Comparison of ENCODE assay signal across 8 cellular contexts in the genomic region with DNA sequence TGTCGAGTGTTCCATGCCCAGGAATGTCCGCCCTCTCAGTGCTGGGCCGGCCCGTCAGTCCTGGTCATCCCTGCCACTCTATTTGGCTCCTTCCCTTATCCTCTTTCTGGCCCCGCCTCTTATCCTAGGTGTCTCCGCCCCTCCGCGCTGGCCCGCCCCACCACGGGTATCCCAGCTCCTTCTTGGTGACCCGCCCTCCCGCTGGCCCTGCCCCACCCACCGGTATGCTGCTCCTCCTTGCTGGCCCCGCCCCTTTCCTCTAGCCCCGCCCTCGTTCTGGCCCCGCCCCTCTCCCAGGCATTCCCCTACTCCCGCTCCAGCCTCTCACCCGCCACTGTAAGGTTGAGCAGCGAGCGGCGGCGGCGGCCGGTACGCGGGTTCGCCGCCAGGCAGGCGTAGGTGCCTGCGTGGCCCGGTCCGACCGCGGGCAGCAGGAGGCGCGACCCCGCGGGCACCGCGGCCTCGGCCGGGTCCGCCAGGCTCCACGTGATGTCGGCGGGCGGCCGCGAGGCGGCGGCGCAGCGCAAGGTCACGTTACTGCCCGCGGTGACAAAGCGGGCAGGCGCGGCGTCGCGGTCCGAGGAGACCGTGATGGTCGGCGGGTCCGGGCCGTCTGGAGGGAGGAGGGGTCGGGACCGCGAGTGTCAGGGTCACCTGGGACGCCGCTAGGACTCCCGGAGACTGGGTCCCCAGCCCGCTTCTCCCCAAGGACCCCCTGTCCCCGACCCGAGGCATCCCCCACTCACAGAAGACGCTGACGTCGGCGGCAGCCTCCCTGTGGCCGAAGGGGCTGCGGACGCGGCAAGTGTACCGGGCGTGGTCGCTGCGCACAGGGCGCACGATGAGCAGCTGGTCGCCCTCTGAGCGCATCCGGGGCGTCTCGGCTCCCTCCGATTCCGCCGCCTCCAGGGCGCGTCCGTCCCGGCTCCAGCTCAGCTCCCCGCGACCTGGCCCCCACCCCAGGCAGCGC. TPM values are rescaled to one million over a fixed set of nuclear protein-coding genes. Genes with fewer than 3 reads are reported as not detected.
A peak's percentile ranks its signal among the peaks of the same experiment; 100 is the strongest.
DNase-seq lines count a peak whose midpoint lies in the region; ATAC-seq and TF ChIP-seq lines count a peak whose summit lies in the region.

No MANE protein-coding gene starts in this region.

- peaks cover 0 to 8% of the 10 kb centered on the region in 2 experiments; a peak in 1 of 4 replicates for H3K4me1 ChIP-seq in SK-N-SH (ENCODE audit: control insufficient read depth in 1 of 2, insufficient read depth in 2 of 2, low read depth in 1 of 2, low read length in 1 of 2)
- peaks cover 19% of the 10 kb centered on the region for H3K4me1 ChIP-seq in suprapubic skin

- peak overlapping the region; percentile 7 for H3K27ac Mint-ChIP-seq in CD4-positive, alpha-beta T cell
- no peak overlapping the region for H3K27ac Mint-ChIP-seq in activated naive CD4-positive, alpha-beta T cell treated with anti-CD3 and anti-CD28 coated beads, Interleukin-2, amount 50 U/mL, for 24 hours

- TF ChIP-seq EP300 in SK-N-SH (IDR thresholded peaks at IDR 0.05; ENCODE audit: borderline replicate concordance in 1 of 2, low read depth in 1 of 2, low read length in 1 of 2) (no peak), suprapubic skin (IDR thresholded peaks at IDR 0.05) (no peak)

- H2AFZ ChIP-seq in SK-N-SH (ENCODE audit: low read depth) = peak overlapping the region; percentile 99

- TF ChIP-seq POLR2A in suprapubic skin (IDR thresholded peaks at IDR 0.05) = peak; percentile 44 to 64

- H3K27ac ChIP-seq in CD4-positive, alpha-beta T cell (ENCODE audit: low read depth, low read length) = no peak overlapping the region
- H3K27ac ChIP-seq in SK-N-SH (ENCODE audit: low read depth in 2 of 2, low read length in 1 of 2) = peak overlapping the region; percentile 65 to 76; a peak in 3 of 4 replicates
- peak overlapping the region; percentile 84 for H3K27ac ChIP-seq in suprapubic skin

- intact Hi-C loops in CD4-positive, alpha-beta T cell (cut with DNase I, micrococcal nuclease) = loop anchor here (1.0 to 2.0 kb wide), 9 partner anchors 27 to 437 kb away; no protein-coding TSS in a partner anchor

- peak overlapping the region; percentile 80 for H3K4me3 Mint-ChIP-seq in CD4-positive, alpha-beta T cell
- peak overlapping the region; percentile 84 for H3K4me3 Mint-ChIP-seq in activated naive CD4-positive, alpha-beta T cell treated with anti-CD3 and anti-CD28 coated beads, Interleukin-2, amount 50 U/mL, for 24 hours

- H3K27me3 ChIP-seq in CD4-positive, alpha-beta T cell (ENCODE audit: control insufficient read depth, insufficient read depth, low read length) = no peaks in the 10 kb centered on the region
- H3K27me3 ChIP-seq in SK-N-SH (ENCODE audit: insufficient read depth) (no peaks in the 10 kb centered on the region), suprapubic skin (no peaks in the 10 kb centered on the region)

- CTCF ChIA-PET in CD4-positive, alpha-beta T cell (lab: Charles Lee) = interaction anchor here (1.3 to 2.3 kb wide), 2 partner anchors 54 to 68 kb away, joined by 3 to 6 read pairs; no protein-coding TSS in a partner anchor
- CTCF ChIA-PET in SK-N-SH (lab: Yijun Ruan, JAX) = interaction anchor here (0.6 to 2.1 kb wide), 18 partner anchors 11 to 438 kb away, joined by 3 to 8 read pairs (median 4); a partner anchor contains a TSS

- peaks cover 23% of the 10 kb centered on the region for H3K4me1 Mint-ChIP-seq in CD4-positive, alpha-beta T cell (ENCODE audit: low read depth)
- H3K4me1 Mint-ChIP-seq in activated naive CD4-positive, alpha-beta T cell treated with anti-CD3 and anti-CD28 coated beads, Interleukin-2, amount 50 U/mL, for 24 hours = peaks cover 14% of the 10 kb centered on the region

- TF ChIP-seq RAD21 in SK-N-SH (IDR thresholded peaks at IDR 0.05; ENCODE audit: low read length) = peak; percentile 23; the same call in 1 of the 2 replicates

- H3K79me2 ChIP-seq in SK-N-SH (ENCODE audit: insufficient read depth) = no peaks in the 10 kb centered on the region

- no peaks in the 10 kb centered on the region for H3K9me3 ChIP-seq in CD4-positive, alpha-beta T cell (ENCODE audit: control insufficient read depth, low read length)
- H3K9me3 ChIP-seq in SK-N-SH = no peaks in the 10 kb centered on the region
- H3K9me3 ChIP-seq in suprapubic skin = no peaks in the 10 kb centered on the region

- no peaks in the 10 kb centered on the region for H3K27me3 Mint-ChIP-seq in CD4-positive, alpha-beta T cell
- no peaks in the 10 kb centered on the region for H3K27me3 Mint-ChIP-seq in activated naive CD4-positive, alpha-beta T cell treated with anti-CD3 and anti-CD28 coated beads, Interleukin-2, amount 50 U/mL, for 24 hours

- peak; percentile 72 to 83 (median 78) for DNase-seq in CD4-positive, alpha-beta T cell
- peak; percentile 86 for DNase-seq in HT1080 (ENCODE audit: low read depth)
- DNase-seq in SK-N-SH = peak; percentile 99
- peak; percentile 98 for DNase-seq in glomerular visceral epithelial cell (ENCODE audit: extremely low spot score)
- DNase-seq in omental fat pad (ENCODE audit: low spot score) = peak; percentile 96
- DNase-seq in suprapubic skin (ENCODE audit: low spot score in 2 of 2) = peak; percentile 100

- under 1% methylated on average over 27 of the region's 107 CpGs for WGBS in SK-N-SH (ENCODE audit: low lambda C conversion rate)
- WGBS in suprapubic skin = under 1% methylated on average over 17 of the region's 107 CpGs

- POLR2A ChIA-PET in CD4-positive, alpha-beta T cell (lab: Charles Lee) = interaction anchor here (0.8 to 1.3 kb wide), 5 partner anchors 11 to 317 kb away, joined by 3 to 4 read pairs (median 3); no protein-coding TSS in a partner anchor
- POLR2A ChIA-PET in SK-N-SH (lab: Yijun Ruan, JAX) = interaction anchor here (1.3 kb wide), 1 partner anchor 28 kb away, joined by 7 read pairs; no protein-coding TSS in a partner anchor

- peak; percentile 61 for ATAC-seq in CD4-positive, alpha-beta T cell (ENCODE audit: poor library complexity)
- ATAC-seq in GM19452 (IDR thresholded peaks at IDR 0.05; ENCODE audit: unreplicated experiment) (peak; percentile 39), omental fat pad (ENCODE audit: low FRiP score) (peak; percentile 92)

- H3K36me3 ChIP-seq in SK-N-SH (replicated peaks in 1 of 2; ENCODE audit: control insufficient read depth in 1 of 2, insufficient read depth in 2 of 2, low read length in 1 of 2) = no peaks in the 10 kb centered on the region
- peaks cover 4% of the 10 kb centered on the region for H3K36me3 ChIP-seq in suprapubic skin

- peak overlapping the region; percentile 97 for H3K4me2 ChIP-seq in SK-N-SH

- H3K9ac ChIP-seq in SK-N-SH = peak overlapping the region; percentile 57; the same call in 1 of the 2 replicates

- H3K4me3 ChIP-seq in SK-N-SH (ENCODE audit: low read depth in 2 of 2, low read length in 1 of 2) = peak overlapping the region; percentile 63 to 80
- peak overlapping the region; percentile 69 for H3K4me3 ChIP-seq in suprapubic skin

- H3K9me3 Mint-ChIP-seq in CD4-positive, alpha-beta T cell = no peaks in the 10 kb centered on the region
- no peaks in the 10 kb centered on the region for H3K9me3 Mint-ChIP-seq in activated naive CD4-positive, alpha-beta T cell treated with anti-CD3 and anti-CD28 coated beads, Interleukin-2, amount 50 U/mL, for 24 hours

- peaks cover 3% of the 10 kb centered on the region for H3F3A ChIP-seq in SK-N-SH (replicated peaks; ENCODE audit: insufficient read depth)

- TF ChIP-seq CTCF in CD4-positive, alpha-beta T cell (IDR thresholded peaks at IDR 0.05) = no peak
- TF ChIP-seq CTCF in SK-N-SH (IDR thresholded peaks at IDR 0.05) (no peak), omental fat pad (IDR thresholded peaks at IDR 0.05) (no peak), suprapubic skin (IDR thresholded peaks at IDR 0.05) (peak; percentile 23 to 29)

- H3K36me3 Mint-ChIP-seq in CD4-positive, alpha-beta T cell (ENCODE audit: low read depth) = peaks cover 4% of the 10 kb centered on the region
- H3K36me3 Mint-ChIP-seq in activated naive CD4-positive, alpha-beta T cell treated with anti-CD3 and anti-CD28 coated beads, Interleukin-2, amount 50 U/mL, for 24 hours = peaks cover 3% of the 10 kb centered on the region

- no peaks in the 10 kb centered on the region for H3K9me2 ChIP-seq in SK-N-SH

- H4K20me1 ChIP-seq in SK-N-SH (ENCODE audit: insufficient read depth) = no peaks in the 10 kb centered on the region

RNA-seq across cellular contexts. Expression of a gene that starts 2.0 kb away (rescaled TPM):
- total RNA-seq in CD4-positive, alpha-beta T cell = under 1 TPM; 0.11 to 0.14 TPM
- 0.37 and 1.3 TPM in 2 replicates for total RNA-seq in HT1080 (2014; rRNA removed; shearing (Covaris generic))
- polyA plus RNA-seq in HT1080 (2015; cell fraction: cytosol; rRNA removed) = 0.98 and 1.0 TPM in 2 replicates
- polyA plus RNA-seq in HT1080 (2015; cell fraction: nucleus; rRNA removed) = 0.49 and 1.8 TPM in 2 replicates
- polyA plus RNA-seq in SK-N-SH (2012; rRNA removed) = 2.3 and 2.7 TPM in 2 replicates
- polyA plus RNA-seq in SK-N-SH (2012; cell fraction: cytosol; rRNA removed) = 1.2 and 1.8 TPM in 2 replicates
- polyA plus RNA-seq in SK-N-SH (2012; cell fraction: nucleus; rRNA removed) = 11.8 and 12.3 TPM in 2 replicates
- total RNA-seq in omental fat pad (1 to 10 TPM in 2 of 4 donors, under 1 TPM in 2; 0.47 to 1.0 (median 0.98) TPM), suprapubic skin (10 to 100 TPM; 20.4 to 35.6 (median 28.8) TPM)

RNA-seq across cellular contexts. Expression of a gene that starts 26.2 kb away (rescaled TPM):
- 10 to 100 TPM; 29.7 to 30.1 TPM for total RNA-seq in CD4-positive, alpha-beta T cell
- total RNA-seq in HT1080 (2014; rRNA removed; shearing (Covaris generic)) = 68.4 and 92.5 TPM in 2 replicates
- polyA plus RNA-seq in HT1080 (2015; cell fraction: cytosol; rRNA removed) = 73.8 and 93.5 TPM in 2 replicates
- 44.5 and 47.5 TPM in 2 replicates for polyA plus RNA-seq in HT1080 (2015; cell fraction: nucleus; rRNA removed)
- 130 and 169 TPM in 2 replicates for polyA plus RNA-seq in SK-N-SH (2012; rRNA removed)
- 93.1 and 117 TPM in 2 replicates for polyA plus RNA-seq in SK-N-SH (2012; cell fraction: cytosol; rRNA removed)
- polyA plus RNA-seq in SK-N-SH (2012; cell fraction: nucleus; rRNA removed) = 54.1 and 80.5 TPM in 2 replicates
- total RNA-seq in omental fat pad (100 to 1,000 TPM; 136 to 251 (median 166) TPM), suprapubic skin (10 to 100 TPM; 56.7 to 69.7 (median 63.6) TPM)

RNA-seq across cellular contexts. Expression of a gene that starts 28.5 kb away (rescaled TPM):
- not detected for total RNA-seq in CD4-positive, alpha-beta T cell
- total RNA-seq in HT1080 (2014; rRNA removed; shearing (Covaris generic)) = not detected in 2 replicates
- polyA plus RNA-seq in HT1080 (2015; cell fraction: cytosol; rRNA removed) = 0.05 and 0.07 TPM in 2 replicates
- 0.07 TPM in 1 of 2 replicates, not detected in the other for polyA plus RNA-seq in HT1080 (2015; cell fraction: nucleus; rRNA removed)
- 0.36 and 0.60 TPM in 2 replicates for polyA plus RNA-seq in SK-N-SH (2012; rRNA removed)
- polyA plus RNA-seq in SK-N-SH (2012; cell fraction: cytosol; rRNA removed) = 0.45 and 1.3 TPM in 2 replicates
- polyA plus RNA-seq in SK-N-SH (2012; cell fraction: nucleus; rRNA removed) = 0.29 and 0.38 TPM in 2 replicates
- total RNA-seq in omental fat pad (1 to 10 TPM in 3 of 4 donors, not detected in 1; 1.4 to 2.9 (median 1.7) TPM), suprapubic skin (under 1 TPM in 1 of 4 donors, not detected in 3; 0.26 TPM)

RNA-seq across cellular contexts. Expression of a gene that starts 28.8 kb away (rescaled TPM):
- total RNA-seq in CD4-positive, alpha-beta T cell = under 1 TPM; 0.60 to 0.84 TPM
- not detected in 2 replicates for total RNA-seq in HT1080 (2014; rRNA removed; shearing (Covaris generic))
- polyA plus RNA-seq in HT1080 (2015; cell fraction: cytosol; rRNA removed) = not detected in 2 replicates
- not detected in 2 replicates for polyA plus RNA-seq in HT1080 (2015; cell fraction: nucleus; rRNA removed)
- 0.26 TPM in 1 of 2 replicates, not detected in the other for polyA plus RNA-seq in SK-N-SH (2012; rRNA removed)
- 0.22 TPM in 2 replicates for polyA plus RNA-seq in SK-N-SH (2012; cell fraction: cytosol; rRNA removed)
- 0.32 and 0.48 TPM in 2 replicates for polyA plus RNA-seq in SK-N-SH (2012; cell fraction: nucleus; rRNA removed)
- total RNA-seq in omental fat pad (not detected), suprapubic skin (not detected)

RNA-seq across cellular contexts. Expression of a gene that starts 32.5 kb away (rescaled TPM):
- 1 to 10 TPM; 6.2 to 7.2 TPM for total RNA-seq in CD4-positive, alpha-beta T cell
- total RNA-seq in HT1080 (2014; rRNA removed; shearing (Covaris generic)) = not detected in 2 replicates
- not detected in 2 replicates for polyA plus RNA-seq in HT1080 (2015; cell fraction: cytosol; rRNA removed)
- polyA plus RNA-seq in HT1080 (2015; cell fraction: nucleus; rRNA removed) = not detected in 2 replicates
- not detected in 2 replicates for polyA plus RNA-seq in SK-N-SH (2012; rRNA removed)
- polyA plus RNA-seq in SK-N-SH (2012; cell fraction: cytosol; rRNA removed) = not detected in 2 replicates
- polyA plus RNA-seq in SK-N-SH (2012; cell fraction: nucleus; rRNA removed) = not detected in 2 replicates
- total RNA-seq in omental fat pad (1 to 10 TPM in 2 of 4 donors, under 1 TPM in 1, not detected in 1; 0.56 to 4.0 (median 2.6) TPM), suprapubic skin (not detected)

Comparison
In these comparisons a context has a peak if more than half of its experiments do, and no peak if none do; other contexts are left out.
1. ATAC-seq: peak in every context shown above with its lines; median percentile 92 in omental fat pad; 61 in CD4-positive, alpha-beta T cell; 39 in GM19452.
2. CTCF ChIP-seq: peak in suprapubic skin (2 of 2); none in CD4-positive, alpha-beta T cell (single experiment), SK-N-SH (single experiment) and omental fat pad (0 of 3).
3. Peak in every context shown above with its lines, with median percentiles within 50 percentile points of each other: DNase-seq.